8 cellular contexts compared by ENCODE assay signal in genomic region chr22:45101828-45102227, GRCh38.
A peak's percentile ranks its signal among the peaks of the same experiment; 100 is the strongest.
DNase-seq lines count a peak whose midpoint lies in the region; ATAC-seq and TF ChIP-seq lines count a peak whose summit lies in the region.

No MANE protein-coding gene starts in this region.

- DNase-seq in AML-193 (lab: John Stamatoyannopoulos, UW) (peak; percentile 69 to 79), NCI-H226 (peak; percentile 18), right atrium auricular region (ENCODE audit: low spot score) (peak; percentile 64), retinal pigment epithelial cell (ENCODE audit: low read depth) (no peak)
- peak; percentile 49 for DNase-seq in activated CD8-positive, alpha-beta T cell treated with anti-CD3 and anti-CD28 coated beads, Interleukin-2, amount 10 ng/mL, durations not matched to agents 7 days and 5 days

- H3K9me3 Mint-ChIP-seq in activated CD8-positive, alpha-beta T cell treated with anti-CD3 and anti-CD28 coated beads, Interleukin-2, amount 10 ng/mL, durations not matched to agents 7 days and 5 days (ENCODE audit: insufficient read depth), result no peaks in the 10 kb centered on the region

- H3K27me3 ChIP-seq in right atrium auricular region, result no peaks in the 10 kb centered on the region

- no peaks in the 10 kb centered on the region for H3K36me3 ChIP-seq in right atrium auricular region

- H3K27me3 Mint-ChIP-seq in activated CD8-positive, alpha-beta T cell treated with anti-CD3 and anti-CD28 coated beads, Interleukin-2, amount 10 ng/mL, durations not matched to agents 7 days and 5 days (ENCODE audit: low read depth), result peaks cover 14% of the 10 kb centered on the region

- H3K4me3 ChIP-seq in right atrium auricular region (no peak overlapping the region), retinal pigment epithelial cell (ENCODE audit: low read length) (no peak overlapping the region)

- H3K4me1 Mint-ChIP-seq in activated CD8-positive, alpha-beta T cell treated with anti-CD3 and anti-CD28 coated beads, Interleukin-2, amount 10 ng/mL, durations not matched to agents 7 days and 5 days (ENCODE audit: low read depth), result no peaks in the 10 kb centered on the region

- no peak overlapping the region for H3K27ac ChIP-seq in right atrium auricular region

- no peaks in the 10 kb centered on the region for H3K4me1 ChIP-seq in right atrium auricular region

- POLR2A ChIA-PET in activated CD8-positive, alpha-beta T cell treated with anti-CD3 and anti-CD28 coated beads, Interleukin-2, amount 10 ng/mL, durations not matched to agents 7 days and 5 days (lab: Charles Lee), result no interaction called here

- H3K36me3 Mint-ChIP-seq in activated CD8-positive, alpha-beta T cell treated with anti-CD3 and anti-CD28 coated beads, Interleukin-2, amount 10 ng/mL, durations not matched to agents 7 days and 5 days (ENCODE audit: low read depth), result no peaks in the 10 kb centered on the region

- CTCF ChIA-PET in activated CD8-positive, alpha-beta T cell treated with anti-CD3 and anti-CD28 coated beads, Interleukin-2, amount 10 ng/mL, durations not matched to agents 7 days and 5 days (lab: Charles Lee), result interaction anchor here (0.7 to 1.6 kb wide), 10 partner anchors 14 to 151 kb away, joined by 3 to 11 read pairs (median 3); partner anchors contain the start of gene NUP50

- H3K4me3 Mint-ChIP-seq in activated CD8-positive, alpha-beta T cell treated with anti-CD3 and anti-CD28 coated beads, Interleukin-2, amount 10 ng/mL, durations not matched to agents 7 days and 5 days, result no peak overlapping the region

- no peak overlapping the region for H3K27ac Mint-ChIP-seq in activated CD8-positive, alpha-beta T cell treated with anti-CD3 and anti-CD28 coated beads, Interleukin-2, amount 10 ng/mL, durations not matched to agents 7 days and 5 days

- H3K9me3 ChIP-seq in right atrium auricular region, result no peaks in the 10 kb centered on the region

- ATAC-seq in activated CD8-positive, alpha-beta T cell treated with anti-CD3 and anti-CD28 coated beads, Interleukin-2, amount 10 ng/mL, durations not matched to agents 7 days and 5 days, result peak; percentile 64
- ATAC-seq in activated CD4-positive, CD25-positive, alpha-beta regulatory T cell treated with anti-CD3 and anti-CD28 coated beads, Interleukin-2, amount 50 U/mL, for 24 hours, result no peak
- no peak for ATAC-seq in HG02884 (IDR thresholded peaks at IDR 0.05; ENCODE audit: unreplicated experiment)

- peak; percentile 48; the same call in 1 of the 2 replicates for TF ChIP-seq CTCF in GM12874 (IDR thresholded peaks at IDR 0.05; ENCODE audit: insufficient read depth, low read depth, low read length)
- no peak for TF ChIP-seq CTCF in right atrium auricular region (IDR thresholded peaks at IDR 0.05)
- peak; percentile 56 for TF ChIP-seq CTCF in retinal pigment epithelial cell (conservative IDR thresholded peaks at IDR 0.05; ENCODE audit: low read depth, low read length)

Comparison
In these comparisons a context has a peak if more than half of its experiments do, and no peak if none do; other contexts are left out.
1. CTCF ChIP-seq: peak in GM12874 (single experiment) and retinal pigment epithelial cell (single experiment); none in right atrium auricular region (0 of 2).